Comparison of ENCODE assay signal across 18 cellular contexts in the genomic region with DNA sequence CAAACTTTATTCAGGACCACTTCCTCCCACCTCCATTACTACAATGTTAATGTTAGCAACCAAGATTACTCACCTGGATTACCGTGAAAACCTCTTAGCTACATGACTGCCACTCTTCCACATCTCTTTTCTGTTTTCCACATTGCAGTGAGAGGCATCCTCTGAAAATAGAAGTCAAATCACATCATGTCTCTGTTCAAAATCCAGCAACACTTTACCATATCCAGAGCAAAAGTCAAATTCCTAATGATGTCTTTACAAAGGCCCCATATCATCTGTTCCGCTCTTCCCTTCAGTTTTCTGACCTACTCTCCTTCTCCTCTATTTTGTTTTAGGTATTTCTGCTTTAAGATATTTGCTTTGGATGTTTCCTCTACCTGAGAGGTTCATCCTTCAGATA. TPM values are rescaled to one million over a fixed set of nuclear protein-coding genes. Genes with fewer than 3 reads are reported as not detected.
DNase-seq lines count a peak whose midpoint lies in the region; ATAC-seq, FAIRE-seq and TF ChIP-seq lines count a peak whose summit lies in the region.
"Had no signal": no experiment of that assay in that cellular context is flagged by ENCODE, and none has a peak within 500 bp of the region (broad histone marks: within the 10 kb centered on the region; RNA-seq: fewer than 3 reads in every experiment).

No MANE protein-coding gene starts in this region.

- POLR2A ChIA-PET in HCT116 (lab: Charles Lee) = no interaction called here
- POLR2A ChIA-PET in H1 (lab: Charles Lee; ENCODE audit: partially characterized antibody) = no interaction called here

- TF ChIP-seq RAD21 in HCT116 (IDR thresholded peaks at IDR 0.05; ENCODE audit: low read depth) = no peak
- TF ChIP-seq RAD21 in H1 (IDR thresholded peaks at IDR 0.05 in 1 of 2, conservative IDR thresholded peaks at IDR 0.05 in 1 of 2; ENCODE audit: low read depth in 2 of 2, low read length in 2 of 2) = no peak

- H3K23ac ChIP-seq in H1 (ENCODE audit: insufficient read length) = no peak overlapping the region

- H3K27me3 ChIP-seq in GM23338 (ENCODE audit: insufficient read depth) (no peaks in the 10 kb centered on the region), HCT116 (ENCODE audit: insufficient read depth, low read length) (no peaks in the 10 kb centered on the region), H1 (replicated peaks in 1 of 4; ENCODE audit: control insufficient read depth in 3 of 4, extremely low read depth in 1 of 4, insufficient read depth in 3 of 4, low read length in 3 of 4) (no peaks in the 10 kb centered on the region), smooth muscle cell (ENCODE audit: low read depth) (no peaks in the 10 kb centered on the region)

- H3F3A ChIP-seq in GM23338 (replicated peaks; ENCODE audit: low read depth) = no peaks in the 10 kb centered on the region
- H3F3A ChIP-seq in smooth muscle cell (ENCODE audit: low read depth) = peaks cover 12% of the 10 kb centered on the region

- no peaks in the 10 kb centered on the region for H4K20me1 ChIP-seq in GM23338 (replicated peaks; ENCODE audit: insufficient read depth)
- H4K20me1 ChIP-seq in HCT116 (ENCODE audit: insufficient read depth) = no peaks in the 10 kb centered on the region
- H4K20me1 ChIP-seq in H1 (replicated peaks in 1 of 2; ENCODE audit: control insufficient read depth in 1 of 2, insufficient read depth in 2 of 2, low read length in 2 of 2) = no peaks in the 10 kb centered on the region
- no peaks in the 10 kb centered on the region for H4K20me1 ChIP-seq in smooth muscle cell (ENCODE audit: low read depth)

- no peak overlapping the region; the same call in 1 of the 2 replicates for H2BK5ac ChIP-seq in H1 (ENCODE audit: low read depth, low read length)

- peaks cover 23% of the 10 kb centered on the region for H3K36me3 Mint-ChIP-seq in GM23338 (ENCODE audit: low read depth)
- H3K36me3 Mint-ChIP-seq: CD4-positive, alpha-beta memory T cell had no signal

- no peak overlapping the region for H3K4me3 Mint-ChIP-seq in GM23338
- H3K4me3 Mint-ChIP-seq: CD4-positive, alpha-beta memory T cell had no signal

- peaks cover 12% of the 10 kb centered on the region for H3K9me3 Mint-ChIP-seq in GM23338

- no peak overlapping the region for H3K27ac ChIP-seq in GM23338 (ENCODE audit: low read depth)
- no peak overlapping the region for H3K27ac ChIP-seq in HCT116 (ENCODE audit: low read depth, low read length)
- H3K27ac ChIP-seq in H1 (ENCODE audit: low read depth, low read length) = no peak overlapping the region
- H3K27ac ChIP-seq in smooth muscle cell (ENCODE audit: low read depth) = no peak overlapping the region

- no peak overlapping the region for H3K9ac ChIP-seq in HCT116 (ENCODE audit: low read length)
- H3K9ac ChIP-seq in H1 (replicated peaks in 1 of 4; ENCODE audit: extremely low read depth in 1 of 4, low read depth in 3 of 4, low read length in 3 of 4) = no peak overlapping the region
- H3K9ac ChIP-seq in smooth muscle cell (ENCODE audit: low read depth) = no peak overlapping the region

- WGBS in H1 (ENCODE audit: extremely low coverage in 1 of 2, insufficient coverage in 1 of 2, insufficient read length in 1 of 2, insufficient replicate concordance in 2 of 2, low coverage in 1 of 2, low lambda C conversion rate in 2 of 2, missing lambda C conversion rate in 1 of 2), 2 experiments = 76% methylated on average over 2 of the region's 2 CpGs; no CpG with 5 or more reads in 1 of the 2 experiments
- 94% methylated on average over 2 of the region's 2 CpGs for WGBS in smooth muscle cell (ENCODE audit: low lambda C conversion rate)

- peaks cover 2% of the 10 kb centered on the region for H3K27me3 Mint-ChIP-seq in GM23338 (ENCODE audit: insufficient read depth, low read depth, poor library complexity)
- H3K27me3 Mint-ChIP-seq: CD4-positive, alpha-beta memory T cell had no signal

- no peak overlapping the region for H3K27ac Mint-ChIP-seq in GM23338
- H3K27ac Mint-ChIP-seq: CD4-positive, alpha-beta memory T cell had no signal

- BruUV-seq in HCT116 (replicated peaks; lab: Mats Ljungman, UMichigan) = no TSS peak

- H3K23me2 ChIP-seq in H1 (ENCODE audit: low read depth, low read length) = no peaks in the 10 kb centered on the region

- H4K5ac ChIP-seq in H1 (ENCODE audit: insufficient read length, low read depth, low read length) = no peak overlapping the region

- H2BK15ac ChIP-seq in H1 (ENCODE audit: low read length) = no peak overlapping the region

- H3K4me1 ChIP-seq in GM23338 (ENCODE audit: insufficient read depth) = peaks cover 26% of the 10 kb centered on the region
- H3K4me1 ChIP-seq in HCT116 (ENCODE audit: control insufficient read depth in 1 of 2, insufficient read depth in 2 of 2, low read length in 2 of 2) = peaks cover 7 to 9% of the 10 kb centered on the region in 2 experiments
- peaks cover 0 to 3% (median 1%) of the 10 kb centered on the region in 4 experiments; a peak in 2 of 7 replicates for H3K4me1 ChIP-seq in H1 (replicated peaks in 1 of 4; ENCODE audit: control insufficient read depth in 3 of 4, insufficient read depth in 4 of 4, low read length in 3 of 4)
- peaks cover 4% of the 10 kb centered on the region for H3K4me1 ChIP-seq in smooth muscle cell (ENCODE audit: low read depth)

- H3K36me3 ChIP-seq in GM23338 (ENCODE audit: insufficient read depth) (peaks cover 10% of the 10 kb centered on the region; the same call in 1 of the 2 replicates), HCT116 (ENCODE audit: control insufficient read depth in 1 of 2, insufficient read depth in 2 of 2, low read length in 2 of 2) (no peaks in the 10 kb centered on the region), H1 (ENCODE audit: control insufficient read depth in 2 of 4, insufficient read depth in 4 of 4, low read length in 3 of 4) (no peaks in the 10 kb centered on the region), smooth muscle cell (ENCODE audit: low read depth) (no peaks in the 10 kb centered on the region)
- H3K36me3 ChIP-seq: HAP-1 had no signal

- H2BK120ac ChIP-seq in H1 (replicated peaks; ENCODE audit: low read depth, low read length) = no peak overlapping the region

- peak overlapping the region; percentile 40; the same call in 1 of the 2 replicates for H2BK12ac ChIP-seq in H1 (ENCODE audit: low read depth, low read length)

- peak overlapping the region; percentile 4; the same call in 1 of the 2 replicates for H3K4me2 ChIP-seq in GM23338
- no peak overlapping the region for H3K4me2 ChIP-seq in HCT116 (ENCODE audit: low read length)
- H3K4me2 ChIP-seq in H1 (ENCODE audit: insufficient read depth in 1 of 2, low read depth in 2 of 2, low read length in 2 of 2) = no peak overlapping the region
- no peak overlapping the region for H3K4me2 ChIP-seq in smooth muscle cell

- RAD21 ChIA-PET in HCT116 (lab: Charles Lee; ENCODE audit: low non-redundant PET in 1 of 2, low total read pairs in 2 of 2, uncharacterized antibody in 2 of 2, unreplicated experiment in 2 of 2) = no interaction called here

- TF ChIP-seq POLR2A in HCT116 (IDR thresholded peaks at IDR 0.05; ENCODE audit: borderline replicate concordance, extremely low read depth, insufficient read depth, insufficient read length) (no peak), H1 (IDR thresholded peaks at IDR 0.05; ENCODE audit: control extremely low read depth in 1 of 2, low read depth in 2 of 2, low read length in 2 of 2) (no peak)

- peaks cover 21% of the 10 kb centered on the region for H3K4me1 Mint-ChIP-seq in GM23338
- H3K4me1 Mint-ChIP-seq: CD4-positive, alpha-beta memory T cell had no signal

- H2AFZ ChIP-seq in GM23338 (peak overlapping the region; percentile 25; the same call in 1 of the 2 replicates), HCT116 (ENCODE audit: low read depth, low read length, poor library complexity, severe bottlenecking) (peak overlapping the region; percentile 26), H1 (ENCODE audit: low read length) (no peak overlapping the region; the same call in 1 of the 2 replicates), smooth muscle cell (ENCODE audit: low read depth) (peak overlapping the region; percentile 5)

- no peak overlapping the region for H2AK5ac ChIP-seq in H1 (ENCODE audit: low read depth, low read length)

- no peak for TF ChIP-seq EP300 in H1 (IDR thresholded peaks at IDR 0.05; ENCODE audit: borderline replicate concordance in 1 of 2, low read depth in 2 of 2, low read length in 2 of 2)

- H3K9me2 ChIP-seq in GM23338 (ENCODE audit: insufficient read depth) = peaks cover 10% of the 10 kb centered on the region
- no peaks in the 10 kb centered on the region for H3K9me2 ChIP-seq in HCT116 (ENCODE audit: insufficient read depth)

- ATAC-seq in GM23338 (no peak), HCT116 (no peak), GM18858 (IDR thresholded peaks at IDR 0.05; ENCODE audit: unreplicated experiment) (no peak)

- H3K4me3 ChIP-seq in GM23338 = no peak overlapping the region
- no peak overlapping the region for H3K4me3 ChIP-seq in HCT116 (replicated peaks in 1 of 2; ENCODE audit: low read depth in 1 of 2, low read length in 2 of 2)
- H3K4me3 ChIP-seq in H1 (ENCODE audit: extremely low read depth in 1 of 4, insufficient read depth in 2 of 4, low read depth in 3 of 4, low read length in 4 of 4) = no peak overlapping the region
- H3K4me3 ChIP-seq in smooth muscle cell = no peak overlapping the region
- H3K4me3 ChIP-seq: HAP-1 had no signal

- H3K14ac ChIP-seq in H1 (ENCODE audit: insufficient read length) = no peak overlapping the region

- CTCF ChIA-PET in HCT116 (lab: Charles Lee) (no interaction called here), H1 (lab: Charles Lee; ENCODE audit: partially characterized antibody) (interaction anchor here (0.7 to 0.9 kb wide), 2 partner anchors 144 to 219 kb away, joined by 3 read pairs; no protein-coding TSS in a partner anchor)

- H3K56ac ChIP-seq in H1 (replicated peaks; ENCODE audit: insufficient read length, low read depth, low read length) = no peak overlapping the region

- intact Hi-C loops in HCT116 (cut with micrococcal nuclease) = no loop called here

- no peak overlapping the region for H4K91ac ChIP-seq in H1 (replicated peaks; ENCODE audit: insufficient read length, low read length)

- DNase-seq in GM23338 (ENCODE audit: low spot score) (no peak), HCT116 (ENCODE audit: low read depth, low spot score) (no peak), H1 (ENCODE audit: low read depth in 1 of 2, low spot score in 2 of 2) (no peak), smooth muscle cell (lab: John Stamatoyannopoulos, UW; ENCODE audit: unreplicated experiment) (no peak), RKO (ENCODE audit: low spot score) (no peak), HuH-7 (ENCODE audit: low spot score) (no peak)
- DNase-seq: C1 segment of cervical spinal cord; Calu3; CD4-positive, alpha-beta memory T cell; COR-L47; DND-41 had no signal

- H3K79me2 ChIP-seq in GM23338 (replicated peaks; ENCODE audit: insufficient read depth) (no peaks in the 10 kb centered on the region), HCT116 (ENCODE audit: insufficient read depth, low read length) (no peaks in the 10 kb centered on the region), H1 (ENCODE audit: control insufficient read depth in 1 of 2, insufficient read depth in 2 of 2, low read length in 2 of 2) (no peaks in the 10 kb centered on the region), smooth muscle cell (ENCODE audit: low read depth) (no peaks in the 10 kb centered on the region)

- H4K8ac ChIP-seq in H1 (ENCODE audit: extremely low read depth, insufficient read depth, low read length) = no peak overlapping the region

- FAIRE-seq in H1 (lab: Jason Lieb, UNC) = no peak
- FAIRE-seq: G401.6 had no signal

- peak overlapping the region; percentile 6; the same call in 1 of the 2 replicates for H2BK20ac ChIP-seq in H1 (ENCODE audit: low read length)

- TF ChIP-seq CTCF in GM23338 (conservative IDR thresholded peaks at IDR 0.05; ENCODE audit: low read depth in 2 of 2) (no peak), HCT116 (IDR thresholded peaks at IDR 0.05 in 2 of 3, conservative IDR thresholded peaks at IDR 0.05 in 1 of 3; ENCODE audit: borderline replicate concordance in 1 of 3, insufficient read depth in 1 of 3, low read depth in 2 of 3, low read length in 2 of 3) (no peak), H1 (IDR thresholded peaks at IDR 0.05; ENCODE audit: control extremely low read depth in 1 of 3, insufficient read depth in 1 of 3, low read depth in 1 of 3, low read length in 3 of 3) (no peak), smooth muscle cell (IDR thresholded peaks at IDR 0.05; ENCODE audit: borderline replicate concordance, insufficient read depth, poor library complexity, severe bottlenecking) (no peak)

- H3K4ac ChIP-seq in H1 (replicated peaks; ENCODE audit: insufficient read length, low read depth, low read length) = no peak overlapping the region

- no peak overlapping the region for H3K18ac ChIP-seq in H1 (ENCODE audit: extremely low read depth, low read length)

- H3K9me3 ChIP-seq in HCT116 (ENCODE audit: control insufficient read depth in 1 of 2, insufficient read depth in 1 of 2, low read depth in 1 of 2, low read length in 2 of 2) (no peaks in the 10 kb centered on the region), H1 (ENCODE audit: insufficient read depth in 2 of 2, low read depth in 1 of 2, low read length in 1 of 2) (no peaks in the 10 kb centered on the region), smooth muscle cell (replicated peaks; ENCODE audit: low read depth) (no peaks in the 10 kb centered on the region)
- H3K9me3 ChIP-seq: HAP-1 had no signal

- no peaks in the 10 kb centered on the region for H3K79me1 ChIP-seq in H1 (ENCODE audit: low read depth, low read length)

RNA-seq across cellular contexts. Expression of a gene that starts 37.5 kb away (rescaled TPM):
- 0.04 TPM in 1 of 2 replicates, not detected in the other for total RNA-seq in GM23338 (2014; rRNA removed; shearing (Covaris generic))
- polyA plus RNA-seq in GM23338 (2016; fragmentation: Nextera tagmentation; extraction: Ambion mirVana) (not detected in 2 replicates), H1 (2011; rRNA removed) (0.06 TPM in 2 replicates), smooth muscle cell (3.4 and 5.0 TPM in 2 replicates)
- total RNA-seq in HCT116 (2021; ENCODE audit: unreplicated experiment) (not detected), smooth muscle cell (65.5 and 73.8 TPM in 2 replicates)
- polyA plus RNA-seq in HCT116 (2012) = 0.01 TPM in 1 of 2 replicates, not detected in the other
- total RNA-seq in H1 (2021; fragmentation: NEBNext Ultra II Directional; extraction: Animal tissue kit (Norgen Biotek cat#: 25700)) = 0.06 TPM in 1 of 2 replicates, not detected in the other
- polyA plus RNA-seq in H1 (2011; cell fraction: cytosol; rRNA removed) = not detected
- not detected for polyA plus RNA-seq in H1 (2011; cell fraction: nucleus; rRNA removed)
- polyA plus RNA-seq in H1 (2012, experiment 1 of 2) = 0.05 TPM in 1 of 4 replicates, not detected in the others
- polyA plus RNA-seq in H1 (2012, experiment 2 of 2) = not detected
- polyA plus RNA-seq in H1 (2013, experiment 1 of 2) = 0.02 TPM
- under 0.01 TPM for polyA plus RNA-seq in H1 (2013, experiment 2 of 2)
- polyA minus RNA-seq in H1 (2011; rRNA and poly(A)+ RNA removed) = 0.03 TPM in 1 of 2 replicates, not detected in the other
- not detected for polyA minus RNA-seq in H1 (2011; cell fraction: cytosol; rRNA and poly(A)+ RNA removed)
- polyA minus RNA-seq in H1 (2011; cell fraction: nucleus; rRNA and poly(A)+ RNA removed) = not detected
- total RNA-seq: A172; A673; Calu3; CD4-positive, alpha-beta memory T cell; H4 had no signal
- polyA plus RNA-seq: BJ; CD4-positive, alpha-beta memory T cell had no signal

Comparison
In these comparisons a context has a peak if more than half of its experiments do, and no peak if none do; other contexts are left out.
1. RNA of a gene that starts 37.5 kb away (total RNA-seq): 65.5 to 73.8 TPM in smooth muscle cell; not detected in HCT116 (single experiment), 0.06 TPM in H1 and 0.04 TPM in GM23338; every median in the first group is over 10 times any median in the second.